ENCODE assay signal across 8 cellular contexts in the genomic region with DNA sequence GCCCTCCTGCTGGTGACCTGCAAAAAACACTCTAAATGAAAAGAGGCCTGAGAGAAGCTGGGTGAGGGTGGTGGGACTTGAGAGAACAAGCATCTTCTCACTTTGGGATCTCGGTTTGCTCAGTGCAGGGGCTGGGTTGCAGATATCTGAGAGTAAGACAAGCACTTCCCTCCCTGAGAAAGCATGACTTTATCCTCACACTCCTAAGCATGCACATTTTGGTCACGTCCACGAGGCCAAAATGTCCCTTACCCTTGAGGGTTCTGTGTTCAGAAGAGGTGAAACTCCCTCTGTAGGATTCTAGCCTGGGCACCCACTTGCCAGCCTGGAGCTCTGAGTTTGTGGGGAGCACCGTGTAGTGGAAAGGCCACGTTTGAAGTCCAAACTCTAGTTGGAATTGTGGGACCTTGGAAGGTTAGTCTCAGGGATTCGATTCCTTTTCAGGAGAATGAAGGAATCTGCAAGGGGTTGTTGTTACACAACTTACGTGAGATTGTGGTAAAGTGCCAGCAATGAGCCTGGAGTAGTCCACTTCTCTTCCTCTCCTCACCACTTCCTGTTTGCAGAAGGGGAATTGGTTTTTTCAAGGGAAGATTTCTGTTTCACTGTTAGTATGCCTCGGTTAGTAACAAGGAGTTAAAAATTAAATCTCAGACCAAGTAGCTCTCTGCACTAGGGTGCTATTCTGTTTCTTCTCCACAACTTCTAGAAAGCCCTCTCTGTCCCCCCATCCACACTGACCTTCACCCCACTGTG. TPM values are rescaled to one million over a fixed set of nuclear protein-coding genes. Genes with fewer than 3 reads are reported as not detected.
DNase-seq lines count a peak whose midpoint lies in the region; ATAC-seq, FAIRE-seq and TF ChIP-seq lines count a peak whose summit lies in the region.

No MANE protein-coding gene starts in this region.

- FAIRE-seq in GM12878 (lab: Jason Lieb, UNC) (peak; percentile 66), HTR-8/SVneo (lab: Jason Lieb, UNC) (no peak)

- 11% methylated on average over 8 of the region's 8 CpGs for WGBS in GM12878 (ENCODE audit: insufficient coverage, insufficient replicate concordance, low lambda C conversion rate, missing lambda C conversion rate)

- BruUV-seq in GM12878 (replicated peaks; lab: Mats Ljungman, UMichigan): no TSS peak

- POLR2A ChIA-PET in GM12878 (lab: Charles Lee): interaction anchor here (0.6 to 1.6 kb wide), 7 partner anchors 12 to 287 kb away, joined by 3 to 4 read pairs (median 3); no protein-coding TSS in a partner anchor

- H3K36me3 ChIP-seq in GM12878 (ENCODE audit: control insufficient read depth in 2 of 2, insufficient read depth in 2 of 2, low read length in 1 of 2) (no peaks in the 10 kb centered on the region), upper lobe of right lung (no peaks in the 10 kb centered on the region)

- TF ChIP-seq POLR2A in GM12878 (IDR thresholded peaks at IDR 0.05; ENCODE audit: low read depth, low read length): no peak

- peak overlapping the region; percentile 60 for H2AFZ ChIP-seq in GM12878 (ENCODE audit: control insufficient read depth, low read depth, low read length)

- H3K4me3 ChIP-seq in GM12878 (0 out of 2 replicates have a peak overlapping the region, but pooled peaks have one; percentile 37), upper lobe of right lung (no peak overlapping the region)

- H3K27me3 ChIP-seq in GM12878 (replicated peaks in 1 of 2; ENCODE audit: control insufficient read depth in 2 of 2, insufficient read depth in 2 of 2, low read length in 1 of 2) (no peaks in the 10 kb centered on the region), upper lobe of right lung (no peaks in the 10 kb centered on the region)

- intact Hi-C loops in left ventricle myocardium superior (cut with micrococcal nuclease) (no loop called here), cardiac septum (cut with DNase I) (no loop called here), GM12878 (cut with micrococcal nuclease; ENCODE audit: unreplicated experiment) (no loop called here), upper lobe of right lung (cut with DNase I) (no loop called here)

- SMC1A ChIA-PET in GM12878 (lab: Charles Lee; ENCODE audit: uncharacterized antibody, unreplicated experiment): interaction anchor here (0.6 to 7.5 kb wide), 12 partner anchors 9 to 164 kb away, joined by 3 to 68 read pairs (median 4); a partner anchor contains a TSS

- TF ChIP-seq CTCF in GM12878 (IDR thresholded peaks at IDR 0.05 in 2 of 3, conservative IDR thresholded peaks at IDR 0.05 in 1 of 3; ENCODE audit: control insufficient read depth in 2 of 3, extremely low read depth in 1 of 3, insufficient read depth in 1 of 3, low read depth in 3 of 3, low read length in 3 of 3): no peak
- TF ChIP-seq CTCF in upper lobe of right lung (IDR thresholded peaks at IDR 0.05): no peak

- TF ChIP-seq RAD21 in GM12878 (IDR thresholded peaks at IDR 0.05; ENCODE audit: insufficient read depth, low read depth, low read length): no peak

- H4K20me1 ChIP-seq in GM12878 (ENCODE audit: control insufficient read depth, insufficient read depth): no peaks in the 10 kb centered on the region

- H3K79me2 ChIP-seq in GM12878 (ENCODE audit: control insufficient read depth, insufficient read depth, low read length): no peaks in the 10 kb centered on the region

- RAD21 ChIA-PET in GM12878 (lab: Charles Lee; ENCODE audit: unreplicated experiment): interaction anchor here (0.6 to 3.5 kb wide), 9 partner anchors 12 to 328 kb away, joined by 3 to 18 read pairs (median 4); a partner anchor contains a TSS

- H3K4me2 ChIP-seq in GM12878 (ENCODE audit: control insufficient read depth, insufficient read depth): peak overlapping the region; percentile 76

- peaks cover 38% of the 10 kb centered on the region for H3K4me1 ChIP-seq in GM12878 (ENCODE audit: control insufficient read depth, insufficient read depth, low read length)
- H3K4me1 ChIP-seq in upper lobe of right lung: peaks cover 26% of the 10 kb centered on the region

- ATAC-seq in left ventricle myocardium superior: peak; percentile 43
- ATAC-seq in HG03571 (IDR thresholded peaks at IDR 0.05; ENCODE audit: unreplicated experiment): peak; percentile 68
- peak; percentile 72 for ATAC-seq in GM12878
- ATAC-seq in upper lobe of right lung: peak; percentile 83

- DNase-seq in left ventricle myocardium superior: no peak
- DNase-seq in cardiac septum (ENCODE audit: low spot score): no peak
- DNase-seq in GM12878 (ENCODE audit: low read depth, low spot score): peak; percentile 72
- no peak for DNase-seq in upper lobe of right lung
- no peak for DNase-seq in stimulated activated CD4-positive, alpha-beta T cell treated with anti-CD3 and anti-CD28 coated beads, Interleukin-1b, Interleukin-23, amount 100 ng/mL, for 48 hours
- DNase-seq in HTR-8/SVneo (ENCODE audit: insufficient read length, low spot score): no peak
- DNase-seq in effector CD8-positive, alpha-beta T cell (lab: John Stamatoyannopoulos, UW): no peak

- peak overlapping the region; percentile 24; the same call in 1 of the 2 replicates for H3K9ac ChIP-seq in GM12878 (ENCODE audit: control insufficient read depth, insufficient read depth, low read length)

- in situ Hi-C loops in GM12878 (cut with MboI): no loop called here

- CTCF ChIA-PET in GM12878 (lab: Yijun Ruan, JAX): interaction anchor here (0.6 to 9.8 kb wide), 10 partner anchors 12 to 532 kb away, joined by 3 to 136 read pairs (median 3); no protein-coding TSS in a partner anchor

- TF ChIP-seq EP300 in GM12878 (IDR thresholded peaks at IDR 0.05; ENCODE audit: borderline replicate concordance in 1 of 2, control insufficient read depth in 1 of 2, low read depth in 2 of 2, low read length in 2 of 2): 0 out of 4 replicates have a peak, but pooled peaks of 1 of the 2 experiments have one; percentile 32

- H3K9me3 ChIP-seq in GM12878 (replicated peaks; ENCODE audit: control insufficient read depth, insufficient read depth, low read length): no peaks in the 10 kb centered on the region
- H3K9me3 ChIP-seq in upper lobe of right lung: no peaks in the 10 kb centered on the region

- peak overlapping the region; percentile 52 for H3K27ac ChIP-seq in GM12878 (ENCODE audit: control insufficient read depth, insufficient read depth)
- peak overlapping the region; percentile 51 for H3K27ac ChIP-seq in upper lobe of right lung

RNA-seq across cellular contexts. Expression of a gene that starts 3.0 kb away (rescaled TPM):
- total RNA-seq in left ventricle myocardium superior (not detected), cardiac septum (not detected), GM12878 (2014; rRNA removed) (0.06 and 0.16 TPM in 2 replicates), GM12878 (2014; rRNA removed; fragmentation: Illumina TruSeq; extraction: Trizol) (0.04 and 0.14 TPM in 2 replicates), GM12878 (2021) (not detected in 2 replicates), upper lobe of right lung (not detected)
- 0.24 TPM in 1 of 2 replicates, not detected in the other for total RNA-seq in GM12878 (2013; cell fraction: nucleolus; rRNA removed)
- not detected for polyA plus RNA-seq in GM12878 (2011; ENCODE audit: low read depth)
- polyA plus RNA-seq in GM12878 (2011; rRNA removed) (0.08 TPM in 1 of 2 replicates, not detected in the other), GM12878 (2014; fragmentation: Illumina TruSeq; extraction: Trizol) (0.04 and 0.11 TPM in 2 replicates), GM12878 (2014; fragmentation: Nextera tagmentation; extraction: Ambion mirVana) (under 1 TPM in 1 of 2 experiments, not detected in 1; 0.05 TPM), GM12878 (2014; rRNA removed) (0.15 and 0.16 TPM in 2 replicates), GM12878 (2016; fragmentation: Nextera tagmentation; extraction: Ambion mirVana) (under 1 TPM in 1 of 2 experiments, not detected in 1; 0.14 TPM)
- 0.08 and 0.12 TPM in 2 replicates for polyA plus RNA-seq in GM12878 (2011; cell fraction: cytosol; rRNA removed)
- polyA plus RNA-seq in GM12878 (2011; cell fraction: nucleus; rRNA removed): 0.13 TPM in 1 of 2 replicates, not detected in the other
- 0.09 TPM in 1 of 2 replicates, not detected in the other for polyA plus RNA-seq in GM12878 (2012)
- polyA minus RNA-seq in GM12878 (2011; rRNA and poly(A)+ RNA removed): 0.10 and 0.22 TPM in 2 replicates
- polyA minus RNA-seq in GM12878 (2011; cell fraction: cytosol; rRNA and poly(A)+ RNA removed): not detected in 2 replicates
- polyA minus RNA-seq in GM12878 (2011; cell fraction: nucleus; rRNA and poly(A)+ RNA removed): 0.19 and 0.24 TPM in 2 replicates

RNA-seq across cellular contexts. Expression of a gene that starts 21.0 kb away (rescaled TPM):
- total RNA-seq in left ventricle myocardium superior (not detected), cardiac septum (0.22 TPM), GM12878 (2014; rRNA removed) (1.6 and 1.8 TPM in 2 replicates), GM12878 (2014; rRNA removed; fragmentation: Illumina TruSeq; extraction: Trizol) (7.6 and 7.9 TPM in 2 replicates), GM12878 (2021) (4.7 and 5.0 TPM in 2 replicates), upper lobe of right lung (700 TPM)
- 0.59 and 0.61 TPM in 2 replicates for total RNA-seq in GM12878 (2013; cell fraction: nucleolus; rRNA removed)
- polyA plus RNA-seq in GM12878 (2011; ENCODE audit: low read depth): 1.3 TPM
- polyA plus RNA-seq in GM12878 (2011; rRNA removed) (1.7 and 1.8 TPM in 2 replicates), GM12878 (2014; fragmentation: Illumina TruSeq; extraction: Trizol) (4.1 and 14.3 TPM in 2 replicates), GM12878 (2014; fragmentation: Nextera tagmentation; extraction: Ambion mirVana) (1 to 10 TPM; 1.1 to 2.0 TPM), GM12878 (2014; rRNA removed) (1.7 and 2.4 TPM in 2 replicates), GM12878 (2016; fragmentation: Nextera tagmentation; extraction: Ambion mirVana) (1 to 10 TPM in 1 of 2 experiments, under 1 TPM in 1; 0.96 to 1.2 TPM)
- 0.92 and 0.93 TPM in 2 replicates for polyA plus RNA-seq in GM12878 (2011; cell fraction: cytosol; rRNA removed)
- 1.0 TPM in 2 replicates for polyA plus RNA-seq in GM12878 (2011; cell fraction: nucleus; rRNA removed)
- polyA plus RNA-seq in GM12878 (2012): 2.4 and 5.4 TPM in 2 replicates
- polyA minus RNA-seq in GM12878 (2011; rRNA and poly(A)+ RNA removed): 3.9 and 4.7 TPM in 2 replicates
- 1.9 and 3.5 TPM in 2 replicates for polyA minus RNA-seq in GM12878 (2011; cell fraction: cytosol; rRNA and poly(A)+ RNA removed)
- polyA minus RNA-seq in GM12878 (2011; cell fraction: nucleus; rRNA and poly(A)+ RNA removed): 4.5 and 5.0 TPM in 2 replicates

RNA-seq across cellular contexts. Expression of a gene that starts 45.5 kb away (rescaled TPM):
- 6.2 TPM for total RNA-seq in left ventricle myocardium superior
- total RNA-seq in cardiac septum: 4.4 TPM
- total RNA-seq in GM12878 (2013; cell fraction: nucleolus; rRNA removed): 279 and 312 TPM in 2 replicates
- total RNA-seq in GM12878 (2014; rRNA removed): 112 and 125 TPM in 2 replicates
- 95.3 and 97.0 TPM in 2 replicates for total RNA-seq in GM12878 (2014; rRNA removed; fragmentation: Illumina TruSeq; extraction: Trizol)
- 191 and 207 TPM in 2 replicates for total RNA-seq in GM12878 (2021)
- polyA plus RNA-seq in GM12878 (2011; ENCODE audit: low read depth): 172 TPM
- 110 and 200 TPM in 2 replicates for polyA plus RNA-seq in GM12878 (2011; rRNA removed)
- polyA plus RNA-seq in GM12878 (2011; cell fraction: cytosol; rRNA removed): 276 and 324 TPM in 2 replicates
- 227 and 311 TPM in 2 replicates for polyA plus RNA-seq in GM12878 (2011; cell fraction: nucleus; rRNA removed)
- 247 and 253 TPM in 2 replicates for polyA plus RNA-seq in GM12878 (2012)
- 245 and 297 TPM in 2 replicates for polyA plus RNA-seq in GM12878 (2014; fragmentation: Illumina TruSeq; extraction: Trizol)
- polyA plus RNA-seq in GM12878 (2014; fragmentation: Nextera tagmentation; extraction: Ambion mirVana): 10 to 100 TPM; 79.7 to 81.7 TPM
- 155 and 157 TPM in 2 replicates for polyA plus RNA-seq in GM12878 (2014; rRNA removed)
- polyA plus RNA-seq in GM12878 (2016; fragmentation: Nextera tagmentation; extraction: Ambion mirVana): 100 to 1,000 TPM; 107 to 120 TPM
- polyA minus RNA-seq in GM12878 (2011; rRNA and poly(A)+ RNA removed): 217 and 266 TPM in 2 replicates
- 72.0 and 80.5 TPM in 2 replicates for polyA minus RNA-seq in GM12878 (2011; cell fraction: cytosol; rRNA and poly(A)+ RNA removed)
- 80.6 and 107 TPM in 2 replicates for polyA minus RNA-seq in GM12878 (2011; cell fraction: nucleus; rRNA and poly(A)+ RNA removed)
- total RNA-seq in upper lobe of right lung: 12.6 TPM

Comparison
In these comparisons a context has a peak if more than half of its experiments do, and no peak if none do; other contexts are left out.
1. RNA of a gene that starts 21.0 kb away (total RNA-seq): 700 TPM in upper lobe of right lung (single experiment); 0.59 to 7.9 TPM in GM12878, 0.22 TPM in cardiac septum (single experiment) and not detected in left ventricle myocardium superior (single experiment); every median in the first group is over 10 times any median in the second.
2. Peak in every context shown above with its lines, with median percentiles within 50 percentile points of each other: ATAC-seq.